ENCODE assay signal across 12 cellular contexts in the genomic region with DNA sequence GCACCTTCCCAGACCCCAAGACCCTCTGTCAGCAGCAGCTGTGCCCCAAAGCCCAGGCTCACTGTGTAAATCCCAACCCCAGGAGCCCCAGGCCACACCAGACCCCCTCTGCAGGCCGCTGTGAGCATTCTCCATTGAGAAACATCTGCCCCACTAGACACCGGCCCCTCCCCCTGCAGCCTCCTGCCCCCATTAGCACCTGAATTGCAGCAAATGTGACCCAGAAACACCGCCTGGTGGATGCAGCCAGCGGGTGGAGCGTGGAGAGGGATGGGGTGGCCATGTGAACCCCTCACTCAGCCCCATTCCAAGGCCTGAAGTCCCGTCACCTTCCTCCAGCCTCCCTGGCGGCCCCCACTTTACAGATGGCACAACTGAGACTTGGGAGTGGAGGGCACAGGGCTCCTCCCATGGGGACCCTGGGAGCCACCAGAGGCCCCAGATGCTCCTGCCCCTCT. TPM values are rescaled to one million over a fixed set of nuclear protein-coding genes. Genes with fewer than 3 reads are reported as not detected.
DNase-seq lines count a peak whose midpoint lies in the region; TF ChIP-seq lines count a peak whose summit lies in the region.
"Had no signal": no experiment of that assay in that cellular context is flagged by ENCODE, and none has a peak within 500 bp of the region (broad histone marks: within the 10 kb centered on the region; RNA-seq: fewer than 3 reads in every experiment).

No MANE protein-coding gene starts in this region.

- H3K27me3 ChIP-seq in NT2/D1 (ENCODE audit: insufficient read depth, insufficient read length) = no peaks in the 10 kb centered on the region
- no peaks in the 10 kb centered on the region for H3K27me3 ChIP-seq in rectal smooth muscle tissue (ENCODE audit: control insufficient read depth, insufficient read depth, low read length)
- no peaks in the 10 kb centered on the region for H3K27me3 ChIP-seq in MG63

- H3K36me3 ChIP-seq in NT2/D1 (ENCODE audit: insufficient read depth, insufficient read length, low read length) (peaks cover 37% of the 10 kb centered on the region), rectal smooth muscle tissue (ENCODE audit: control insufficient read depth, insufficient read depth, low read length) (peaks cover 2% of the 10 kb centered on the region), MG63 (peaks cover 31% of the 10 kb centered on the region)

- peak overlapping the region; percentile 14 for H3K27ac ChIP-seq in rectal smooth muscle tissue (ENCODE audit: low read depth, low read length)
- H3K27ac ChIP-seq: lower lobe of right lung had no signal

- TF ChIP-seq POLR2A in erythroblast (IDR thresholded peaks at IDR 0.05; ENCODE audit: low read length) = no peak

- no peaks in the 10 kb centered on the region for H3K9me3 ChIP-seq in NT2/D1 (ENCODE audit: insufficient read depth, low read length)
- no peaks in the 10 kb centered on the region for H3K9me3 ChIP-seq in MG63
- H3K9me3 ChIP-seq: lower lobe of right lung had no signal

- DNase-seq in NT2/D1 (ENCODE audit: low read depth, low spot score) = peak; percentile 66
- DNase-seq in erythroblast (lab: John Stamatoyannopoulos, UW) = peak; percentile 24 to 27
- no peak for DNase-seq in globus pallidus (ENCODE audit: low spot score)
- no peak for DNase-seq in NCI-H226
- DNase-seq in MG63 = no peak
- DNase-seq in GM19238 (ENCODE audit: insufficient read length, low spot score) = no peak
- DNase-seq: effector CD8-positive, alpha-beta T cell; lower lobe of right lung; NCI-H1436 treated with DMSO at 0.1 percent for 48 hours; stimulated activated naive CD8-positive, alpha-beta T cell treated with anti-CD3 and anti-CD28 coated beads, Interleukin-15, amount 100 ng/mL, for 72 hours had no signal

- H3K4me3 ChIP-seq in NT2/D1 (ENCODE audit: insufficient read length, low read depth) (no peak overlapping the region), rectal smooth muscle tissue (ENCODE audit: low read length) (peak overlapping the region; percentile 94), MG63 (no peak overlapping the region)

- peaks cover 34% of the 10 kb centered on the region for H3K4me1 ChIP-seq in NT2/D1 (ENCODE audit: insufficient read depth, insufficient read length)
- H3K4me1 ChIP-seq in rectal smooth muscle tissue (ENCODE audit: control insufficient read depth, insufficient read depth, low read length) = peaks cover 21% of the 10 kb centered on the region

- peak overlapping the region; percentile 96 for H3K9ac ChIP-seq in NT2/D1 (ENCODE audit: insufficient read length, low read depth)
- H3K9ac ChIP-seq in rectal smooth muscle tissue (ENCODE audit: low read length) = no peak overlapping the region

- 0 out of 2 replicates have a peak, but pooled peaks have one; percentile 1 for TF ChIP-seq CTCF in GM12874 (IDR thresholded peaks at IDR 0.05; ENCODE audit: insufficient read depth, low read depth, low read length)

RNA-seq across cellular contexts. Expression of a gene that starts 2.2 kb away (rescaled TPM):
- 18.7 and 29.4 TPM in 2 replicates for total RNA-seq in MG63 (2014; rRNA removed; shearing (Covaris generic); ENCODE audit: low replicate concordance)

RNA-seq across cellular contexts. Expression of a gene that starts 12.1 kb away (rescaled TPM):
- total RNA-seq in MG63 (2014; rRNA removed; shearing (Covaris generic); ENCODE audit: low replicate concordance) = 8.3 and 13.8 TPM in 2 replicates

RNA-seq across cellular contexts. Expression of a gene that starts 56.4 kb away (rescaled TPM):
- total RNA-seq in MG63 (2014; rRNA removed; shearing (Covaris generic); ENCODE audit: low replicate concordance) = not detected in 2 replicates

Comparison
In these comparisons a context has a peak if more than half of its experiments do, and no peak if none do; other contexts are left out.
1. DNase-seq: peak in NT2/D1 (single experiment) and erythroblast (2 of 2); none in globus pallidus (single experiment), NCI-H226 (single experiment), MG63 (single experiment) and GM19238 (single experiment).